ENCODE assay signal across 22 cellular contexts in the genomic region with DNA sequence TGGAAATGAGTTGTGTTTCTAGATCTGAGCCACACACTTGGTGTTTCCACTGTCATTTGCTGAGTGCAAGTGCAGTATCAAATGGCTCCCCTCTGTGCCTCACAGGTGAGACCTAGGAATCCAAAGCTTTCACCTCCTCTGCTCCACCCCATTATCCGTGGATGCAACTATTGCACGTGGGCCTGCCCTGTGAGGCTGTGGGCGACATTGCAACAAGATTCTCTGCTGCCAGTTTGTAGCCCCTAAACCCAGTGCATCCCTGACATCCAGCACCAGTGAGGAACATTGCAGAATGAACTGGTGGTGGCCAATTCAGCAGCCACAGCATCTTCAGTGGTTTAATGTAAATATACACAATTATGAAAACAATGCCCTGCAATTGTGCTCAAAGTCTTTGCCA.
DNase-seq lines count a peak whose midpoint lies in the region; ATAC-seq and TF ChIP-seq lines count a peak whose summit lies in the region.
"Had no signal": no experiment of that assay in that cellular context is flagged by ENCODE, and none has a peak within 500 bp of the region (broad histone marks: within the 10 kb centered on the region; RNA-seq: fewer than 3 reads in every experiment).

No MANE protein-coding gene starts in this region.

- ATAC-seq in HG03097 (IDR thresholded peaks at IDR 0.05; ENCODE audit: low FRiP score, unreplicated experiment) = no peak
- ATAC-seq in GM18907 (IDR thresholded peaks at IDR 0.05; ENCODE audit: unreplicated experiment) = no peak
- ATAC-seq: CD8-positive, alpha-beta T cell; GM12878 had no signal

- H2AFZ ChIP-seq in H9 (ENCODE audit: low read length) = no peak overlapping the region

- H2BK12ac ChIP-seq in H9 (ENCODE audit: insufficient read length, low read depth, low read length) = no peak overlapping the region

- no peak overlapping the region for H4K5ac ChIP-seq in H9 (ENCODE audit: insufficient read length, low read depth, low read length)

- H3T11ph ChIP-seq in H9 (ENCODE audit: low read length) = no peak overlapping the region

- no peak overlapping the region for H2AK5ac ChIP-seq in H9 (ENCODE audit: insufficient read length, low read length)

- no peaks in the 10 kb centered on the region for H3K79me1 ChIP-seq in H9 (ENCODE audit: insufficient read depth, low read depth, low read length, poor library complexity, severe bottlenecking)

- H2BK15ac ChIP-seq in H9 (ENCODE audit: low read depth, low read length) = no peak overlapping the region

- 0 out of 2 replicates have a peak overlapping the region, but pooled peaks have one; percentile 53 for H3K14ac ChIP-seq in H9 (ENCODE audit: insufficient read depth, low read length)

- H3K9ac ChIP-seq in H9 (ENCODE audit: extremely low read depth, insufficient read length, low read length) = no peak overlapping the region
- H3K9ac ChIP-seq: BLaER1 treated with 17β-estradiol and CSF1 and Interleukin-3, amounts not matched to agents 10 nM and 100 nM had no signal

- TF ChIP-seq EP300 in esophagus muscularis mucosa (IDR thresholded peaks at IDR 0.05) = no peak

- intact Hi-C loops in esophagus muscularis mucosa (cut with DNase I) = no loop called here

- no peak overlapping the region for H4K91ac ChIP-seq in H9 (ENCODE audit: insufficient read length, low read depth, low read length)

- no peak overlapping the region for H3K4ac ChIP-seq in H9 (ENCODE audit: low read depth, low read length)

- TF ChIP-seq CTCF in H9 (conservative IDR thresholded peaks at IDR 0.05) (no peak), esophagus muscularis mucosa (IDR thresholded peaks at IDR 0.05) (no peak)

- no peaks in the 10 kb centered on the region for H4K20me1 ChIP-seq in H9 (ENCODE audit: control insufficient read depth, insufficient read depth, insufficient read length)
- H4K20me1 ChIP-seq: BLaER1 treated with 17β-estradiol and CSF1 and Interleukin-3, amounts not matched to agents 10 nM and 100 nM had no signal

- no peak overlapping the region for H2BK20ac ChIP-seq in H9 (ENCODE audit: low read depth, low read length, poor library complexity, severe bottlenecking)

- H3K36me3 ChIP-seq in esophagus muscularis mucosa = no peaks in the 10 kb centered on the region
- H3K36me3 ChIP-seq: BLaER1 treated with 17β-estradiol and CSF1 and Interleukin-3, amounts not matched to agents 10 nM and 100 nM had no signal

- no peak overlapping the region for H3K4me3 Mint-ChIP-seq in H9
- H3K4me3 Mint-ChIP-seq: B cell; CD4-positive, alpha-beta T cell; CD8-positive, alpha-beta T cell had no signal

- H3K4me1 ChIP-seq in H9 (ENCODE audit: insufficient read depth, low read length) (no peaks in the 10 kb centered on the region), esophagus muscularis mucosa (peaks cover 0 to 14% (median 10%) of the 10 kb centered on the region in 4 donors)
- H3K4me1 ChIP-seq: Caco-2 had no signal

- H3K79me2 ChIP-seq in H9 (ENCODE audit: insufficient read depth, low read length) = no peaks in the 10 kb centered on the region

- DNase-seq in H9 (no peak), esophagus muscularis mucosa (ENCODE audit: extremely low spot score) (peak; percentile 81), DMS 273 (lab: John Stamatoyannopoulos, UW; ENCODE audit: unreplicated experiment) (no peak)
- DNase-seq: 8988T; AML-193; Caco-2; Calu3; CD4-positive, alpha-beta T cell; CD8-positive, alpha-beta T cell; DMS 273 treated with DMSO at 0.1 percent for 48 hours; DMS153; DMS53; DMS79; DND-41; EL; GDM1 had no signal

- no peak overlapping the region for H4K8ac ChIP-seq in H9 (replicated peaks; ENCODE audit: insufficient read length, low read depth, low read length)

- no peak overlapping the region for H2BK5ac ChIP-seq in H9 (ENCODE audit: insufficient read length, low read length)

- no peak overlapping the region for H2BK120ac ChIP-seq in H9 (ENCODE audit: low read depth, low read length, poor library complexity, severe bottlenecking)

- no peaks in the 10 kb centered on the region for H3K23me2 ChIP-seq in H9 (ENCODE audit: insufficient read length, low read depth, low read length, poor library complexity, severe bottlenecking)

- H3K27me3 Mint-ChIP-seq in H9 (ENCODE audit: low read depth) = peaks cover 15% of the 10 kb centered on the region
- H3K27me3 Mint-ChIP-seq: B cell; CD4-positive, alpha-beta T cell had no signal

- no peak overlapping the region for H3K27ac Mint-ChIP-seq in H9
- H3K27ac Mint-ChIP-seq: B cell; CD4-positive, alpha-beta T cell; CD8-positive, alpha-beta T cell had no signal

- no peak overlapping the region for H3K23ac ChIP-seq in H9 (ENCODE audit: insufficient read length, low read depth, low read length)

- H3K18ac ChIP-seq in H9 (ENCODE audit: insufficient read length, low read depth, low read length) = no peak overlapping the region

- H3K9me3 Mint-ChIP-seq in H9 = peaks cover 0 to 5% of the 10 kb centered on the region in 2 experiments; a peak in 2 of 5 replicates

- WGBS in H9 (ENCODE audit: extremely low coverage, insufficient read length, low lambda C conversion rate) = no CpG with 5 or more reads among the region's 3 CpGs
- WGBS in esophagus muscularis mucosa = 88% methylated on average over 3 of the region's 3 CpGs

- H3K27me3 ChIP-seq in H9 (ENCODE audit: insufficient read depth, low read length) (no peaks in the 10 kb centered on the region), esophagus muscularis mucosa (no peaks in the 10 kb centered on the region)
- H3K27me3 ChIP-seq: BLaER1 treated with 17β-estradiol and CSF1 and Interleukin-3, amounts not matched to agents 10 nM and 100 nM had no signal

- H3K27ac ChIP-seq in H9 (ENCODE audit: insufficient read length, low read depth, low read length) (no peak overlapping the region), esophagus muscularis mucosa (replicated peaks in 1 of 4) (no peak overlapping the region)
- H3K27ac ChIP-seq: BLaER1 treated with 17β-estradiol and CSF1 and Interleukin-3, amounts not matched to agents 10 nM and 100 nM; C4-2B had no signal

- H3K36me3 Mint-ChIP-seq in H9 (ENCODE audit: insufficient read depth in 1 of 3, low read depth in 3 of 3) = no peaks in the 10 kb centered on the region
- H3K36me3 Mint-ChIP-seq: CD8-positive, alpha-beta T cell had no signal

- no peaks in the 10 kb centered on the region for H3K4me1 Mint-ChIP-seq in H9
- H3K4me1 Mint-ChIP-seq: B cell had no signal

- H3K4me2 ChIP-seq in H9 (ENCODE audit: insufficient read depth, insufficient read length, low read length) = no peak overlapping the region
- H3K4me2 ChIP-seq: BLaER1 treated with 17β-estradiol and CSF1 and Interleukin-3, amounts not matched to agents 10 nM and 100 nM had no signal

- TF ChIP-seq POLR2A in esophagus muscularis mucosa (IDR thresholded peaks at IDR 0.05; ENCODE audit: low read depth) = no peak

- H3K56ac ChIP-seq in H9 (ENCODE audit: insufficient read length, low read depth, low read length) = no peak overlapping the region

- H3K4me3 ChIP-seq in esophagus muscularis mucosa = no peak overlapping the region
- H3K4me3 ChIP-seq: BLaER1 treated with 17β-estradiol and CSF1 and Interleukin-3, amounts not matched to agents 10 nM and 100 nM; GM12878 had no signal

- H3K9me3 ChIP-seq in H9 (ENCODE audit: control insufficient read depth, low read depth, low read length) = no peaks in the 10 kb centered on the region
- H3K9me3 ChIP-seq in esophagus muscularis mucosa = peaks cover 0 to 12% (median 6%) of the 10 kb centered on the region in 4 donors
- H3K9me3 ChIP-seq: Caco-2 had no signal
